ENCODE assay signal across 8 cellular contexts in the genomic region with DNA sequence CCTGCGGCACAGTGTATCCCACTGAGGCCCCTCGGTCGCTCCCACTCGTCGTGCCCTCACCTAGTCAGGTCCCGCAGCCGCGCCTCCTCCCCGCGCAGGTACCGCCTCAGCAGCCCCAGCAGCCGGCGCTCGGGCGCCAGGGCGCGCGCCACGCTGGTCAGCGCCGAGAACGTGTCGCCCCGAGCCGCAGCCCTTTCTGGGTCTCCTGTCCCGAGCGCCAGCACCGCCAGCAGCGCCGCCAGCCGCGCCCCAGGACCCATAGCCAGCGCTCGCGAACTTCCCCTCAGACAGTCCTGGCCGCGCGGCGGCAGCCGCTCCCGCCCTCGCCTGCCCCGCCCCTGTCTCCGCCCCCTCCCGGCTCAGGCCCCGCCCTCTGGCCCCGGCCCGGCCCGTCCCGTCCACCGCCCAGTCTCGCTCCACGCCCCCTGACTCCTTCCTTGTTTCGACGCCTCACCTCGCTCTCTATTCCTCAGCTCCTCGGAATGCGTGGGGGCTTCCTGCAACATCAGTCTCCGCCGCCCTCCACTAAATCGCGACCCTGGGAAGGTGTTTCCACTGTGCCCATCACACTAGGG. TPM values are rescaled to one million over a fixed set of nuclear protein-coding genes. Genes with fewer than 3 reads are reported as not detected.
DNase-seq lines count a peak whose midpoint lies in the region; ATAC-seq lines count a peak whose summit lies in the region.

A gene (minus strand): TSS at position 289 of the 575 bp plus-strand sequence. CDS start 29 bp downstream, at position 260.

- WGBS in esophagus, 2 donors = 5 to 6% methylated on average over 35 to 62 of the region's 62 CpGs

- no peaks in the 10 kb centered on the region for H3K9me3 Mint-ChIP-seq in activated CD8-positive, alpha-beta memory T cell treated with anti-CD3 and anti-CD28 coated beads, Interleukin-2, amount 10 ng/mL, durations not matched to agents 7 days and 5 days (ENCODE audit: low read depth)
- H3K9me3 Mint-ChIP-seq in naive thymus-derived CD8-positive, alpha-beta T cell = peaks cover 1 to 18% (median 9%) of the 10 kb centered on the region in 9 donors

- H3K4me1 ChIP-seq in esophagus (ENCODE audit: control insufficient read depth in 2 of 2, insufficient read depth in 2 of 2, low read length in 1 of 2) = peaks cover 3 to 6% of the 10 kb centered on the region in 2 donors

- peak within 1 kb of the TSS; percentile 29 to 45 for H3K4me3 ChIP-seq in esophagus (ENCODE audit: low read depth in 1 of 2, low read length in 2 of 2)

- DNase-seq in DMS53 (lab: John Stamatoyannopoulos, UW) (peak; percentile 93), NCI-H1105 treated with DMSO at 0.1 percent for 48 hours (lab: John Stamatoyannopoulos, UW) (peak; percentile 13), cortex of kidney (lab: John Stamatoyannopoulos, UW) (no peak)
- peak; percentile 63 for DNase-seq in activated CD8-positive, alpha-beta memory T cell treated with anti-CD3 and anti-CD28 coated beads, Interleukin-2, amount 10 ng/mL, durations not matched to agents 7 days and 5 days
- peak in 7 of 10 donors; percentile 10 to 65 (median 33) for DNase-seq in naive thymus-derived CD8-positive, alpha-beta T cell
- DNase-seq in stimulated activated naive CD8-positive, alpha-beta T cell treated with anti-CD3 and anti-CD28 coated beads, Interleukin-15, Interleukin-2, amounts not matched to agents 100 U/mL and 50 U/mL, for 24 hours = peak; percentile 70

- no peak within 1 kb of the TSS for H3K27ac ChIP-seq in esophagus (ENCODE audit: low read depth in 2 of 2, low read length in 1 of 2)

- peaks cover 63% of the 10 kb centered on the region for H3K27me3 Mint-ChIP-seq in activated CD8-positive, alpha-beta memory T cell treated with anti-CD3 and anti-CD28 coated beads, Interleukin-2, amount 10 ng/mL, durations not matched to agents 7 days and 5 days
- H3K27me3 Mint-ChIP-seq in naive thymus-derived CD8-positive, alpha-beta T cell = peaks cover 19 to 41% (median 34%) of the 10 kb centered on the region in 5 donors

- H3K9me3 ChIP-seq in esophagus (ENCODE audit: control insufficient read depth in 2 of 2, insufficient read depth in 1 of 2, low read depth in 1 of 2, low read length in 1 of 2) = peaks cover 0 to 5% of the 10 kb centered on the region in 2 donors

- H3K4me3 Mint-ChIP-seq in activated CD8-positive, alpha-beta memory T cell treated with anti-CD3 and anti-CD28 coated beads, Interleukin-2, amount 10 ng/mL, durations not matched to agents 7 days and 5 days = peak within 1 kb of the TSS; percentile 45
- peak within 1 kb of the TSS; percentile 57 to 85 (median 72) for H3K4me3 Mint-ChIP-seq in naive thymus-derived CD8-positive, alpha-beta T cell

- no peaks in the 10 kb centered on the region for H3K36me3 ChIP-seq in esophagus (ENCODE audit: control insufficient read depth in 2 of 2, insufficient read depth in 2 of 2, low read length in 1 of 2)

- H3K36me3 Mint-ChIP-seq in activated CD8-positive, alpha-beta memory T cell treated with anti-CD3 and anti-CD28 coated beads, Interleukin-2, amount 10 ng/mL, durations not matched to agents 7 days and 5 days = no peaks in the 10 kb centered on the region
- peaks cover 0 to under 1% (median 0%) of the 10 kb centered on the region in 3 donors for H3K36me3 Mint-ChIP-seq in naive thymus-derived CD8-positive, alpha-beta T cell

- POLR2A ChIA-PET in naive thymus-derived CD8-positive, alpha-beta T cell (lab: Charles Lee) = no interaction called here

- H3K4me1 Mint-ChIP-seq in activated CD8-positive, alpha-beta memory T cell treated with anti-CD3 and anti-CD28 coated beads, Interleukin-2, amount 10 ng/mL, durations not matched to agents 7 days and 5 days = peaks cover 5% of the 10 kb centered on the region
- H3K4me1 Mint-ChIP-seq in naive thymus-derived CD8-positive, alpha-beta T cell = peaks cover 8 to 15% (median 12%) of the 10 kb centered on the region in 4 donors

- CTCF ChIA-PET in activated CD8-positive, alpha-beta memory T cell treated with anti-CD3 and anti-CD28 coated beads, Interleukin-2, amount 10 ng/mL, durations not matched to agents 7 days and 5 days (lab: Charles Lee) = no interaction called here

- no peak within 1 kb of the TSS for H3K27ac Mint-ChIP-seq in activated CD8-positive, alpha-beta memory T cell treated with anti-CD3 and anti-CD28 coated beads, Interleukin-2, amount 10 ng/mL, durations not matched to agents 7 days and 5 days
- H3K27ac Mint-ChIP-seq in naive thymus-derived CD8-positive, alpha-beta T cell = no peak within 1 kb of the TSS

- H3K27me3 ChIP-seq in esophagus (ENCODE audit: control insufficient read depth in 1 of 2, insufficient read depth in 2 of 2, low read length in 2 of 2) = no peaks in the 10 kb centered on the region

- ATAC-seq in activated CD8-positive, alpha-beta memory T cell treated with anti-CD3 and anti-CD28 coated beads, Interleukin-2, amount 10 ng/mL, durations not matched to agents 7 days and 5 days = peak; percentile 95
- ATAC-seq in naive thymus-derived CD8-positive, alpha-beta T cell = peak; percentile 84 to 87
- peak; percentile 92 for ATAC-seq in stimulated activated naive CD8-positive, alpha-beta T cell treated with anti-CD3 and anti-CD28 coated beads, Interleukin-15, Interleukin-2, amounts not matched to agents 100 U/mL and 50 U/mL, for 24 hours
- no peak for ATAC-seq in GM21529 (IDR thresholded peaks at IDR 0.05; ENCODE audit: unreplicated experiment)

RNA-seq across cellular contexts. Expression of the gene that starts here (rescaled TPM):
- total RNA-seq in activated CD8-positive, alpha-beta memory T cell treated with anti-CD3 and anti-CD28 coated beads, Interleukin-2, amount 10 ng/mL, durations not matched to agents 7 days and 5 days = not detected
- under 1 TPM; 0.04 to 0.08 TPM for polyA plus RNA-seq in esophagus
- not detected for total RNA-seq in naive thymus-derived CD8-positive, alpha-beta T cell
- not detected for polyA plus RNA-seq in naive thymus-derived CD8-positive, alpha-beta T cell

Comparison
In these comparisons a context has a peak if more than half of its experiments do, and no peak if none do; other contexts are left out.
1. Peak in DNase-seq and ATAC-seq in activated CD8-positive, alpha-beta memory T cell treated with anti-CD3 and anti-CD28 coated beads, Interleukin-2, amount 10 ng/mL, durations not matched to agents 7 days and 5 days; RNA of the gene not detected or under 1 TPM.
2. Peak in DNase-seq and ATAC-seq in naive thymus-derived CD8-positive, alpha-beta T cell; RNA of the gene not detected or under 1 TPM.